10 cellular contexts compared by ENCODE assay signal in genomic region chr4:41072021-41072777, GRCh38.
DNase-seq lines count a peak whose midpoint lies in the region; ATAC-seq and TF ChIP-seq lines count a peak whose summit lies in the region.
"Had no signal": no experiment of that assay in that cellular context is flagged by ENCODE, and none has a peak within 500 bp of the region (broad histone marks: within the 10 kb centered on the region; RNA-seq: fewer than 3 reads in every experiment).

No MANE protein-coding gene starts in this region.

- H3F3A ChIP-seq in SK-N-SH (replicated peaks; ENCODE audit: insufficient read depth), result no peaks in the 10 kb centered on the region

- no peak overlapping the region for H2AFZ ChIP-seq in SK-N-SH (ENCODE audit: low read depth)

- H3K79me2 ChIP-seq in SK-N-SH (ENCODE audit: insufficient read depth), result peaks cover 88% of the 10 kb centered on the region

- no peaks in the 10 kb centered on the region for H3K9me2 ChIP-seq in SK-N-SH

- H3K4me1 Mint-ChIP-seq in type B pancreatic cell (ENCODE audit: unreplicated experiment), result peaks cover 20% of the 10 kb centered on the region

- no peak for TF ChIP-seq RAD21 in SK-N-SH (IDR thresholded peaks at IDR 0.05; ENCODE audit: low read length)

- no peak overlapping the region for H3K4me2 ChIP-seq in SK-N-SH

- peak overlapping the region; percentile 5 for H3K27ac ChIP-seq in left ventricle myocardium inferior (replicated peaks)
- H3K27ac ChIP-seq in SJCRH30, result peak overlapping the region; percentile 58
- peak overlapping the region; percentile 53 for H3K27ac ChIP-seq in layer of hippocampus (ENCODE audit: low read depth, low read length)
- peak overlapping the region in 1 of 2 experiments; percentile 19; a peak in 2 of 4 replicates for H3K27ac ChIP-seq in SK-N-SH (ENCODE audit: low read depth in 2 of 2, low read length in 1 of 2)

- WGBS in SK-N-SH (ENCODE audit: low lambda C conversion rate), result 89% methylated on average over 7 of the region's 7 CpGs

- H3K4me3 Mint-ChIP-seq in type B pancreatic cell, result no peak overlapping the region

- H3K27me3 ChIP-seq in left ventricle myocardium inferior (ENCODE audit: low read depth) (no peaks in the 10 kb centered on the region), SJCRH30 (no peaks in the 10 kb centered on the region), layer of hippocampus (ENCODE audit: control insufficient read depth, insufficient read depth, low read length) (no peaks in the 10 kb centered on the region), SK-N-SH (ENCODE audit: insufficient read depth) (no peaks in the 10 kb centered on the region)

- H4K20me1 ChIP-seq in SK-N-SH (ENCODE audit: insufficient read depth), result peaks cover 12% of the 10 kb centered on the region; the same call in 1 of the 2 replicates

- TF ChIP-seq EP300 in SK-N-SH (IDR thresholded peaks at IDR 0.05; ENCODE audit: borderline replicate concordance in 1 of 2, low read depth in 1 of 2, low read length in 1 of 2), result no peak

- peak overlapping the region; percentile 19 for H3K27ac Mint-ChIP-seq in type B pancreatic cell

- no peak for DNase-seq in left ventricle myocardium inferior
- DNase-seq in left cardiac atrium, result no peak
- peak; percentile 80 to 91 for DNase-seq in SJCRH30
- DNase-seq in type B pancreatic cell (ENCODE audit: extremely low spot score, unreplicated experiment), result no peak
- DNase-seq in SK-N-SH, result no peak
- no peak for DNase-seq in NOMO-1 (lab: John Stamatoyannopoulos, UW; ENCODE audit: unreplicated experiment in 2 of 2)
- no peak for DNase-seq in germinal center (ENCODE audit: low spot score)
- DNase-seq: DMS153, NCI-H1930 had no signal

- H3K4me3 ChIP-seq in left ventricle myocardium inferior, result no peak overlapping the region
- no peak overlapping the region for H3K4me3 ChIP-seq in SJCRH30
- H3K4me3 ChIP-seq in SK-N-SH (ENCODE audit: low read depth in 2 of 2, low read length in 1 of 2), result no peak overlapping the region

- H3K4me1 ChIP-seq in left ventricle myocardium inferior (peaks cover 40% of the 10 kb centered on the region), SJCRH30 (peaks cover 34% of the 10 kb centered on the region), SK-N-SH (ENCODE audit: control insufficient read depth in 1 of 2, insufficient read depth in 2 of 2, low read depth in 1 of 2, low read length in 1 of 2) (peaks cover 0 to 5% of the 10 kb centered on the region in 2 experiments; a peak in 2 of 4 replicates)

- H3K27me3 Mint-ChIP-seq in type B pancreatic cell, result no peaks in the 10 kb centered on the region

- H3K36me3 ChIP-seq in left ventricle myocardium inferior (no peaks in the 10 kb centered on the region), SJCRH30 (no peaks in the 10 kb centered on the region), SK-N-SH (replicated peaks in 1 of 2; ENCODE audit: control insufficient read depth in 1 of 2, insufficient read depth in 2 of 2, low read length in 1 of 2) (peaks cover 0 to 5% of the 10 kb centered on the region in 2 experiments)

- no peaks in the 10 kb centered on the region for H3K9me3 ChIP-seq in left ventricle myocardium inferior (replicated peaks)
- no peaks in the 10 kb centered on the region for H3K9me3 ChIP-seq in SJCRH30 (replicated peaks)
- H3K9me3 ChIP-seq in SK-N-SH, result no peaks in the 10 kb centered on the region

- intact Hi-C loops in left ventricle myocardium inferior (cut with micrococcal nuclease) (no loop called here), left cardiac atrium (cut with DNase I) (no loop called here)

- H3K36me3 Mint-ChIP-seq in type B pancreatic cell, result no peaks in the 10 kb centered on the region

- CTCF ChIA-PET in SK-N-SH (lab: Yijun Ruan, JAX), result interaction anchor here (0.8 to 1.2 kb wide), 3 partner anchors 17 to 148 kb away, joined by 3 read pairs; no protein-coding TSS in a partner anchor

- H3K9me3 Mint-ChIP-seq in type B pancreatic cell, result no peaks in the 10 kb centered on the region

- H3K9ac ChIP-seq in SK-N-SH, result no peak overlapping the region

- POLR2A ChIA-PET in SK-N-SH (lab: Yijun Ruan, JAX), result no interaction called here

- TF ChIP-seq CTCF in left ventricle myocardium inferior (IDR thresholded peaks at IDR 0.05; ENCODE audit: borderline replicate concordance) (no peak), type B pancreatic cell (conservative IDR thresholded peaks at IDR 0.05) (no peak), SK-N-SH (IDR thresholded peaks at IDR 0.05) (no peak)

- no peak for ATAC-seq in left cardiac atrium

TF ChIP-seq in SK-N-SH, 30 proteins besides CTCF, POLR2A, EP300 and RAD21 (continues in another document):
- TF ChIP-seq TEAD4 (IDR thresholded peaks at IDR 0.05; ENCODE audit: borderline replicate concordance, insufficient read depth) (no peak), GABPA (IDR thresholded peaks at IDR 0.05; ENCODE audit: low read depth) (no peak), REST (IDR thresholded peaks at IDR 0.05; ENCODE audit: low read depth, low read length) (no peak), FOXJ3 (CRISPR knock-in tag; IDR thresholded peaks at IDR 0.05) (no peak), SMC3 (IDR thresholded peaks at IDR 0.05; ENCODE audit: low read depth, low read length) (no peak), IRF3 (IDR thresholded peaks at IDR 0.05; ENCODE audit: low read depth, low read length) (no peak), USF1 (IDR thresholded peaks at IDR 0.05; ENCODE audit: borderline replicate concordance, low read depth) (no peak), MAX (IDR thresholded peaks at IDR 0.05; ENCODE audit: low read depth) (no peak), EZH2phosphoT487 (IDR thresholded peaks at IDR 0.05; ENCODE audit: borderline replicate concordance, low read depth) (no peak), GATA2 (CRISPR knock-in tag; IDR thresholded peaks at IDR 0.05) (no peak), JUND (IDR thresholded peaks at IDR 0.05) (no peak), FOXM1 (IDR thresholded peaks at IDR 0.05; ENCODE audit: low read depth) (no peak), ZBTB33 (IDR thresholded peaks at IDR 0.05; ENCODE audit: borderline replicate concordance, low read depth) (no peak), MEF2A (IDR thresholded peaks at IDR 0.05; ENCODE audit: borderline replicate concordance, low read depth) (no peak)

Comparison
In these comparisons a context has a peak if more than half of its experiments do, and no peak if none do; other contexts are left out.
1. DNase-seq: peak in SJCRH30 (2 of 2); none in left ventricle myocardium inferior (single experiment), left cardiac atrium (single experiment), type B pancreatic cell (single experiment), SK-N-SH (single experiment), NOMO-1 (0 of 2) and germinal center (single experiment).